15 cellular contexts compared by ENCODE assay signal in genomic region chr13:42591602-42592001, GRCh38.
DNase-seq lines count a peak whose midpoint lies in the region; ATAC-seq lines count a peak whose summit lies in the region.
"Had no signal": no experiment of that assay in that cellular context is flagged by ENCODE, and none has a peak within 500 bp of the region (broad histone marks: within the 10 kb centered on the region; RNA-seq: fewer than 3 reads in every experiment).

No MANE protein-coding gene starts in this region.

- H3K4me1 Mint-ChIP-seq in stimulated activated naive CD8-positive, alpha-beta T cell treated with anti-CD3 and anti-CD28 coated beads, Interleukin-15, Interleukin-2, amounts not matched to agents 100 ng/mL and 50 ng/mL, for 24 hours (ENCODE audit: low read depth) = no peaks in the 10 kb centered on the region
- H3K4me1 Mint-ChIP-seq: CD4-positive, CD25-positive, alpha-beta regulatory T cell had no signal

- ATAC-seq in stimulated activated naive CD8-positive, alpha-beta T cell treated with anti-CD3 and anti-CD28 coated beads, Interleukin-15, Interleukin-2, amounts not matched to agents 100 U/mL and 50 U/mL, for 24 hours = no peak
- ATAC-seq: HCT116 had no signal

- H3K27me3 Mint-ChIP-seq in stimulated activated naive CD8-positive, alpha-beta T cell treated with anti-CD3 and anti-CD28 coated beads, Interleukin-15, Interleukin-2, amounts not matched to agents 100 ng/mL and 50 ng/mL, for 24 hours = no peaks in the 10 kb centered on the region
- H3K27me3 Mint-ChIP-seq: CD4-positive, CD25-positive, alpha-beta regulatory T cell had no signal

- no peaks in the 10 kb centered on the region for H3K9me3 Mint-ChIP-seq in stimulated activated naive CD8-positive, alpha-beta T cell treated with anti-CD3 and anti-CD28 coated beads, Interleukin-15, Interleukin-2, amounts not matched to agents 100 ng/mL and 50 ng/mL, for 24 hours
- H3K9me3 Mint-ChIP-seq: CD4-positive, CD25-positive, alpha-beta regulatory T cell; IgD-negative memory B cell had no signal

- no peak overlapping the region for H3K4me3 ChIP-seq in iPS-18a (ENCODE audit: low read length)
- H3K4me3 ChIP-seq: BLaER1 treated with 17β-estradiol and CSF1 and Interleukin-3, amounts not matched to agents 10 nM and 100 nM had no signal

- H3K4me3 Mint-ChIP-seq in stimulated activated naive CD8-positive, alpha-beta T cell treated with anti-CD3 and anti-CD28 coated beads, Interleukin-15, Interleukin-2, amounts not matched to agents 100 ng/mL and 50 ng/mL, for 24 hours = no peak overlapping the region
- H3K4me3 Mint-ChIP-seq: CD4-positive, CD25-positive, alpha-beta regulatory T cell; IgD-negative memory B cell had no signal

- no peak overlapping the region for H3K9ac ChIP-seq in iPS-18a (ENCODE audit: low read length)
- H3K9ac ChIP-seq: BLaER1 treated with 17β-estradiol and CSF1 and Interleukin-3, amounts not matched to agents 10 nM and 100 nM; KMS-11 had no signal

- no peaks in the 10 kb centered on the region for H3K9me3 ChIP-seq in iPS-18a (ENCODE audit: control insufficient read depth, low read depth, low read length)
- H3K9me3 ChIP-seq: BLaER1 treated with 17β-estradiol and CSF1 and Interleukin-3, amounts not matched to agents 10 nM and 100 nM had no signal

- no peaks in the 10 kb centered on the region for H3K36me3 ChIP-seq in iPS-18a (ENCODE audit: control insufficient read depth, low read depth, low read length)
- H3K36me3 ChIP-seq: BLaER1 treated with 17β-estradiol and CSF1 and Interleukin-3, amounts not matched to agents 10 nM and 100 nM had no signal

- H3K27ac Mint-ChIP-seq in stimulated activated naive CD8-positive, alpha-beta T cell treated with anti-CD3 and anti-CD28 coated beads, Interleukin-15, Interleukin-2, amounts not matched to agents 100 ng/mL and 50 ng/mL, for 24 hours = peak overlapping the region; percentile 6
- H3K27ac Mint-ChIP-seq: CD4-positive, CD25-positive, alpha-beta regulatory T cell; IgD-negative memory B cell had no signal

- H3K4me1 ChIP-seq in iPS-18a (ENCODE audit: control insufficient read depth, low read depth, low read length) = peaks cover 46% of the 10 kb centered on the region

- H3K27me3 ChIP-seq in iPS-18a (ENCODE audit: control insufficient read depth, insufficient read depth, low read length) = no peaks in the 10 kb centered on the region
- H3K27me3 ChIP-seq: BLaER1 treated with 17β-estradiol and CSF1 and Interleukin-3, amounts not matched to agents 10 nM and 100 nM had no signal

- H3K27ac ChIP-seq in iPS-18a (ENCODE audit: low read length) = peak overlapping the region; percentile 50
- H3K27ac ChIP-seq: BLaER1 treated with 17β-estradiol and CSF1 and Interleukin-3, amounts not matched to agents 10 nM and 100 nM; KMS-11 had no signal

- no peak for DNase-seq in stimulated activated naive CD8-positive, alpha-beta T cell treated with anti-CD3 and anti-CD28 coated beads, Interleukin-15, Interleukin-2, amounts not matched to agents 100 U/mL and 50 U/mL, for 24 hours
- DNase-seq in amniotic epithelial cell (ENCODE audit: low read depth) (peak; percentile 3), NCI-H146 treated with DMSO at 0.1 percent for 48 hours (lab: John Stamatoyannopoulos, UW; ENCODE audit: unreplicated experiment) (no peak)
- no peak for DNase-seq in activated CD4-positive, CD25-positive, alpha-beta regulatory T cell treated with anti-CD3 and anti-CD28 coated beads, Interleukin-2, amount 50 U/mL, for 72 hours
- no peak for DNase-seq in stimulated activated CD4-positive, alpha-beta T cell treated with anti-CD3 and anti-CD28 coated beads, Interleukin-4, amount 100 ng/mL, for 1 hour
- DNase-seq: ACHN; Calu3; CD4-positive, CD25-positive, alpha-beta regulatory T cell; DMS 273 treated with DMSO at 0.1 percent for 48 hours had no signal

- H3K36me3 Mint-ChIP-seq in stimulated activated naive CD8-positive, alpha-beta T cell treated with anti-CD3 and anti-CD28 coated beads, Interleukin-15, Interleukin-2, amounts not matched to agents 100 ng/mL and 50 ng/mL, for 24 hours (ENCODE audit: low read depth) = no peaks in the 10 kb centered on the region
- H3K36me3 Mint-ChIP-seq: CD4-positive, CD25-positive, alpha-beta regulatory T cell had no signal
